16 cellular contexts compared by ENCODE assay signal in genomic region chr12:79673334-79673733, GRCh38. TPM values are rescaled to one million over a fixed set of nuclear protein-coding genes. Genes with fewer than 3 reads are reported as not detected.
A peak's percentile ranks its signal among the peaks of the same experiment; 100 is the strongest.
DNase-seq lines count a peak whose midpoint lies in the region; ATAC-seq, FAIRE-seq and TF ChIP-seq lines count a peak whose summit lies in the region.
"Had no signal": no experiment of that assay in that cellular context is flagged by ENCODE, and none has a peak within 500 bp of the region (broad histone marks: within the 10 kb centered on the region; RNA-seq: fewer than 3 reads in every experiment).

No MANE protein-coding gene starts in this region.

- H3K36me3 ChIP-seq in HEK293 (ENCODE audit: control insufficient read depth in 2 of 2, insufficient read depth in 1 of 2, low read length in 2 of 2), result no peaks in the 10 kb centered on the region
- no peaks in the 10 kb centered on the region for H3K36me3 ChIP-seq in endothelial cell of umbilical vein (ENCODE audit: control insufficient read depth in 2 of 2, extremely low read depth in 1 of 2, insufficient read depth in 2 of 2, low read length in 2 of 2)
- no peaks in the 10 kb centered on the region for H3K36me3 ChIP-seq in tibial nerve
- H3K36me3 ChIP-seq: vagina had no signal

- peaks cover 2% of the 10 kb centered on the region for H3K4me1 ChIP-seq in HEK293 (ENCODE audit: control insufficient read depth, insufficient read depth, low read length)
- peaks cover 7% of the 10 kb centered on the region for H3K4me1 ChIP-seq in endothelial cell of umbilical vein (ENCODE audit: control insufficient read depth, extremely low read depth, insufficient read depth, low read length)
- no peaks in the 10 kb centered on the region for H3K4me1 ChIP-seq in tibial nerve

- peak; percentile 46 for DNase-seq in NCI-H2171 (lab: John Stamatoyannopoulos, UW)
- DNase-seq in endothelial cell of umbilical vein (ENCODE audit: low read depth, low spot score), result no peak
- no peak for DNase-seq in osteocyte (ENCODE audit: extremely low spot score, unreplicated experiment)
- DNase-seq in tibial nerve (ENCODE audit: low spot score in 2 of 2), result no peak
- DNase-seq in NCI-H2227 (lab: John Stamatoyannopoulos, UW; ENCODE audit: unreplicated experiment), result no peak
- DNase-seq: C1 segment of cervical spinal cord; DND-41; right cardiac atrium; SIG-M5; stimulated activated CD4-positive, alpha-beta T cell treated with anti-CD3 and anti-CD28 coated beads, Interleukin-2, amount 100 ng/mL, for 48 hours had no signal

- no peak overlapping the region for H3K4me3 Mint-ChIP-seq in osteocyte (ENCODE audit: unreplicated experiment)
- H3K4me3 Mint-ChIP-seq: activated naive CD4-positive, alpha-beta T cell treated with anti-CD3 and anti-CD28 coated beads, Interleukin-2, amount 50 U/mL, for 24 hours; natural killer cell treated with Interleukin-12 subunit alpha and Interleukin-12 subunit beta and Interleukin-15 and Interleukin-18, amount 100 ng/mL, for 72 hours had no signal

- H3K4me3 ChIP-seq in HEK293 (ENCODE audit: low read depth, low read length) (no peak overlapping the region), endothelial cell of umbilical vein (replicated peaks in 1 of 3; ENCODE audit: insufficient read depth in 1 of 3, low read depth in 1 of 3, low read length in 3 of 3) (no peak overlapping the region), tibial nerve (no peak overlapping the region)
- H3K4me3 ChIP-seq: vagina had no signal

- TF ChIP-seq POLR2A in endothelial cell of umbilical vein (IDR thresholded peaks at IDR 0.05; ENCODE audit: low read depth, low read length) (no peak), tibial nerve (IDR thresholded peaks at IDR 0.05) (no peak)

- H3K4me2 ChIP-seq in endothelial cell of umbilical vein (ENCODE audit: insufficient read depth, low read length), result no peak overlapping the region

- ATAC-seq in GM19023 (IDR thresholded peaks at IDR 0.05; ENCODE audit: unreplicated experiment), result no peak
- ATAC-seq: left lobe of liver; natural killer cell treated with Interleukin-12 subunit alpha and Interleukin-12 subunit beta and Interleukin-15 and Interleukin-18, amount 100 ng/mL, for 72 hours; right cardiac atrium had no signal

- H3K36me3 Mint-ChIP-seq in osteocyte (ENCODE audit: unreplicated experiment), result peaks cover 25% of the 10 kb centered on the region
- H3K36me3 Mint-ChIP-seq: activated naive CD4-positive, alpha-beta T cell treated with anti-CD3 and anti-CD28 coated beads, Interleukin-2, amount 50 U/mL, for 24 hours had no signal

- BruUV-seq in endothelial cell of umbilical vein (replicated peaks; lab: Mats Ljungman, UMichigan), result no TSS peak

- H3K27me3 Mint-ChIP-seq in osteocyte (ENCODE audit: unreplicated experiment), result no peaks in the 10 kb centered on the region

- H3K9me1 ChIP-seq in endothelial cell of umbilical vein (replicated peaks; ENCODE audit: control insufficient read depth, extremely low read depth, insufficient read depth, low read length), result no peaks in the 10 kb centered on the region

- intact Hi-C loops in endothelial cell of umbilical vein (cut with micrococcal nuclease), result no loop called here

- WGBS in tibial nerve, 2 donors, result 95 to 99% methylated on average over 4 of the region's 4 CpGs

- H2AFZ ChIP-seq in endothelial cell of umbilical vein (ENCODE audit: low read depth, low read length), result no peak overlapping the region

- no peak overlapping the region for H3K9ac ChIP-seq in endothelial cell of umbilical vein (replicated peaks; ENCODE audit: extremely low read depth, insufficient read depth, low read length)

- CTCF ChIA-PET in HEK293 (lab: Yijun Ruan, JAX), result interaction anchor here (0.7 kb wide), 1 partner anchor 40 kb away, joined by 4 read pairs; no protein-coding TSS in a partner anchor
- CTCF ChIA-PET in endothelial cell of umbilical vein (lab: Charles Lee), result interaction anchor here (1.3 kb wide), 1 partner anchor 11 kb away, joined by 3 read pairs; no protein-coding TSS in a partner anchor

- H3K27ac ChIP-seq in HEK293 (ENCODE audit: extremely low read depth, low read depth, low read length) (no peak overlapping the region), endothelial cell of umbilical vein (ENCODE audit: insufficient read depth, low read depth, low read length) (peak overlapping the region; percentile 8), tibial nerve (no peak overlapping the region)
- H3K27ac ChIP-seq: vagina had no signal

- TF ChIP-seq CTCF in HEK293 (tag by site-specific recombination; IDR thresholded peaks at IDR 0.05), result no peak
- TF ChIP-seq CTCF in endothelial cell of umbilical vein (IDR thresholded peaks at IDR 0.05; ENCODE audit: extremely low read depth in 1 of 2, insufficient read depth in 1 of 2, low read depth in 1 of 2, low read length in 2 of 2), result no peak
- TF ChIP-seq CTCF in osteocyte (IDR thresholded peaks at IDR 0.05), result no peak
- TF ChIP-seq CTCF in tibial nerve (IDR thresholded peaks at IDR 0.05), result no peak

- H3K27me3 ChIP-seq in endothelial cell of umbilical vein (ENCODE audit: control insufficient read depth in 2 of 2, insufficient read depth in 2 of 2, low read length in 2 of 2), result no peaks in the 10 kb centered on the region
- H3K27me3 ChIP-seq in tibial nerve, result no peaks in the 10 kb centered on the region
- H3K27me3 ChIP-seq: vagina had no signal

- dilution Hi-C loops in endothelial cell of umbilical vein (cut with MboI; ENCODE audit: extremely low pct_ligation_motif_present, low sequenced_read_pairs), result no loop called here

- H3K4me1 Mint-ChIP-seq in osteocyte (ENCODE audit: unreplicated experiment), result peaks cover 62% of the 10 kb centered on the region
- H3K4me1 Mint-ChIP-seq: activated naive CD4-positive, alpha-beta T cell treated with anti-CD3 and anti-CD28 coated beads, Interleukin-2, amount 50 U/mL, for 24 hours had no signal

- no peak for TF ChIP-seq EP300 in tibial nerve (IDR thresholded peaks at IDR 0.05)

- H3K27ac Mint-ChIP-seq in osteocyte (ENCODE audit: unreplicated experiment), result peak overlapping the region; percentile 77
- H3K27ac Mint-ChIP-seq: activated naive CD4-positive, alpha-beta T cell treated with anti-CD3 and anti-CD28 coated beads, Interleukin-2, amount 50 U/mL, for 24 hours; natural killer cell treated with Interleukin-12 subunit alpha and Interleukin-12 subunit beta and Interleukin-15 and Interleukin-18, amount 100 ng/mL, for 72 hours had no signal

- peaks cover 9% of the 10 kb centered on the region for H3K9me3 Mint-ChIP-seq in osteocyte (ENCODE audit: unreplicated experiment)

- no peak for FAIRE-seq in endothelial cell of umbilical vein (lab: Jason Lieb, UNC)

- peaks cover 99% of the 10 kb centered on the region for H3K79me2 ChIP-seq in endothelial cell of umbilical vein (ENCODE audit: control insufficient read depth, insufficient read depth, low read length)

- H3K9me3 ChIP-seq in HEK293 (ENCODE audit: control insufficient read depth, insufficient read depth, low read depth, low read length) (no peaks in the 10 kb centered on the region), endothelial cell of umbilical vein (replicated peaks; ENCODE audit: control insufficient read depth, insufficient read depth, low read length) (no peaks in the 10 kb centered on the region), tibial nerve (peaks cover 0 to 4% (median 0%) of the 10 kb centered on the region in 4 donors)
- H3K9me3 ChIP-seq: vagina had no signal

- peaks cover 18% of the 10 kb centered on the region for H4K20me1 ChIP-seq in endothelial cell of umbilical vein (replicated peaks; ENCODE audit: control insufficient read depth, extremely low read depth, insufficient read depth, low read length)

- POLR2A ChIA-PET in HEK293 (lab: Yijun Ruan, JAX), result interaction anchor here (1.6 kb wide), 1 partner anchor 10 kb away, joined by 4 read pairs; no protein-coding TSS in a partner anchor
- POLR2A ChIA-PET in endothelial cell of umbilical vein (lab: Charles Lee), result no interaction called here

TF ChIP-seq in HEK293, 187 proteins besides CTCF, POLR2A, EP300 and RAD21:
- TF ChIP-seq SCRT2 (tag by site-specific recombination; IDR thresholded peaks at IDR 0.05), result no peak
- TF ChIP-seq WT1 (tag by site-specific recombination; IDR thresholded peaks at IDR 0.05), result peak; percentile 42; the same call in 1 of the 2 replicates
TF ChIP-seq in HEK293: peak in this region for 1.

TF ChIP-seq in endothelial cell of umbilical vein, 7 proteins besides CTCF, POLR2A, EP300 and RAD21:
- no peak for TF ChIP-seq EZH2 (IDR thresholded peaks at IDR 0.05; ENCODE audit: borderline replicate concordance, low read depth, low read length, severe bottlenecking)
- TF ChIP-seq MYC (IDR thresholded peaks at IDR 0.05; ENCODE audit: low read depth, low read length), result no peak
- TF ChIP-seq, protein P1, sequence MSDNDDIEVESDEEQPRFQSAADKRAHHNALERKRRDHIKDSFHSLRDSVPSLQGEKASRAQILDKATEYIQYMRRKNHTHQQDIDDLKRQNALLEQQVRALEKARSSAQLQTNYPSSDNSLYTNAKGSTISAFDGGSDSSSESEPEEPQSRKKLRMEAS (IDR thresholded peaks at IDR 0.05; ENCODE audit: insufficient read depth, insufficient read length), result no peak
- TF ChIP-seq POLR2AphosphoS5 (IDR thresholded peaks at IDR 0.05; ENCODE audit: insufficient read depth, low read depth, low read length), result no peak
- no peak for TF ChIP-seq FOS (IDR thresholded peaks at IDR 0.05; ENCODE audit: borderline replicate concordance, insufficient read depth, low read length)
- no peak for TF ChIP-seq GATA2 (IDR thresholded peaks at IDR 0.05; ENCODE audit: insufficient read depth, insufficient read length, low read depth, low read length)
- no peak for TF ChIP-seq JUN (IDR thresholded peaks at IDR 0.05; ENCODE audit: borderline replicate concordance, insufficient read depth, insufficient read length, low read depth)

RNA-seq across cellular contexts. Expression of gene PAWR, which starts 17.4 kb away (rescaled TPM):
- total RNA-seq in endothelial cell of umbilical vein, result 154 and 175 TPM in 2 replicates
- polyA plus RNA-seq in endothelial cell of umbilical vein, result 16.2 and 18.3 TPM in 2 replicates
- polyA plus RNA-seq in endothelial cell of umbilical vein (2011; cell fraction: cytosol; rRNA removed), result 10.5 and 13.0 TPM in 2 replicates
- 53.1 and 81.3 TPM in 2 replicates for polyA plus RNA-seq in endothelial cell of umbilical vein (2011; cell fraction: nucleus; rRNA removed)
- polyA plus RNA-seq in endothelial cell of umbilical vein (2012), result 82.5 and 115 TPM in 2 replicates
- polyA minus RNA-seq in endothelial cell of umbilical vein, result 32.5 and 37.7 TPM in 2 replicates
- polyA minus RNA-seq in endothelial cell of umbilical vein (2011; cell fraction: cytosol; rRNA and poly(A)+ RNA removed), result 30.2 TPM
- polyA minus RNA-seq in endothelial cell of umbilical vein (2011; cell fraction: nucleus; rRNA and poly(A)+ RNA removed), result 112 and 127 TPM in 2 replicates
- 184 and 213 TPM in 2 replicates for total RNA-seq in osteocyte
- 100 to 1,000 TPM in 1 of 4 donors, 10 to 100 TPM in 3; 54.8 to 159 (median 65.8) TPM for total RNA-seq in tibial nerve
